ENCODE assay signal across 2 cellular contexts in genomic region chr4:2829321-2829932, GRCh38.
TF ChIP-seq lines count a peak whose summit lies in the region.

No MANE protein-coding gene starts in this region.

TF ChIP-seq in SK-N-SH, 30 proteins besides CTCF, POLR2A, EP300 and RAD21 (continued from another document):
- TF ChIP-seq, protein P1, sequence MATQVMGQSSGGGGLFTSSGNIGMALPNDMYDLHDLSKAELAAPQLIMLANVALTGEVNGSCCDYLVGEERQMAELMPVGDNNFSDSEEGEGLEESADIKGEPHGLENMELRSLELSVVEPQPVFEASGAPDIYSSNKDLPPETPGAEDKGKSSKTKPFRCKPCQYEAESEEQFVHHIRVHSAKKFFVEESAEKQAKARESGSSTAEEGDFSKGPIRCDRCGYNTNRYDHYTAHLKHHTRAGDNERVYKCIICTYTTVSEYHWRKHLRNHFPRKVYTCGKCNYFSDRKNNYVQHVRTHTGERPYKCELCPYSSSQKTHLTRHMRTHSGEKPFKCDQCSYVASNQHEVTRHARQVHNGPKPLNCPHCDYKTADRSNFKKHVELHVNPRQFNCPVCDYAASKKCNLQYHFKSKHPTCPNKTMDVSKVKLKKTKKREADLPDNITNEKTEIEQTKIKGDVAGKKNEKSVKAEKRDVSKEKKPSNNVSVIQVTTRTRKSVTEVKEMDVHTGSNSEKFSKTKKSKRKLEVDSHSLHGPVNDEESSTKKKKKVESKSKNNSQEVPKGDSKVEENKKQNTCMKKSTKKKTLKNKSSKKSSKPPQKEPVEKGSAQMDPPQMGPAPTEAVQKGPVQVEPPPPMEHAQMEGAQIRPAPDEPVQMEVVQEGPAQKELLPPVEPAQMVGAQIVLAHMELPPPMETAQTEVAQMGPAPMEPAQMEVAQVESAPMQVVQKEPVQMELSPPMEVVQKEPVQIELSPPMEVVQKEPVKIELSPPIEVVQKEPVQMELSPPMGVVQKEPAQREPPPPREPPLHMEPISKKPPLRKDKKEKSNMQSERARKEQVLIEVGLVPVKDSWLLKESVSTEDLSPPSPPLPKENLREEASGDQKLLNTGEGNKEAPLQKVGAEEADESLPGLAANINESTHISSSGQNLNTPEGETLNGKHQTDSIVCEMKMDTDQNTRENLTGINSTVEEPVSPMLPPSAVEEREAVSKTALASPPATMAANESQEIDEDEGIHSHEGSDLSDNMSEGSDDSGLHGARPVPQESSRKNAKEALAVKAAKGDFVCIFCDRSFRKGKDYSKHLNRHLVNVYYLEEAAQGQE (IDR thresholded peaks at IDR 0.05; ENCODE audit: low read depth, low read length), result no peak
- no peak for TF ChIP-seq GATA2 (CRISPR knock-in tag; IDR thresholded peaks at IDR 0.05)
- TF ChIP-seq TEAD4 (IDR thresholded peaks at IDR 0.05; ENCODE audit: borderline replicate concordance, insufficient read depth), result no peak
- no peak for TF ChIP-seq NRF1 (IDR thresholded peaks at IDR 0.05; ENCODE audit: low read depth, low read length)
- TF ChIP-seq NFIC (IDR thresholded peaks at IDR 0.05; ENCODE audit: borderline replicate concordance), result no peak
- TF ChIP-seq YY1 (IDR thresholded peaks at IDR 0.05; ENCODE audit: low read depth), result no peak
- TF ChIP-seq SMC3 (IDR thresholded peaks at IDR 0.05; ENCODE audit: low read depth, low read length), result no peak
- no peak for TF ChIP-seq GABPA (IDR thresholded peaks at IDR 0.05; ENCODE audit: low read depth)
- TF ChIP-seq RCOR1 (IDR thresholded peaks at IDR 0.05; ENCODE audit: low read length), result no peak
- TF ChIP-seq, protein P2, sequence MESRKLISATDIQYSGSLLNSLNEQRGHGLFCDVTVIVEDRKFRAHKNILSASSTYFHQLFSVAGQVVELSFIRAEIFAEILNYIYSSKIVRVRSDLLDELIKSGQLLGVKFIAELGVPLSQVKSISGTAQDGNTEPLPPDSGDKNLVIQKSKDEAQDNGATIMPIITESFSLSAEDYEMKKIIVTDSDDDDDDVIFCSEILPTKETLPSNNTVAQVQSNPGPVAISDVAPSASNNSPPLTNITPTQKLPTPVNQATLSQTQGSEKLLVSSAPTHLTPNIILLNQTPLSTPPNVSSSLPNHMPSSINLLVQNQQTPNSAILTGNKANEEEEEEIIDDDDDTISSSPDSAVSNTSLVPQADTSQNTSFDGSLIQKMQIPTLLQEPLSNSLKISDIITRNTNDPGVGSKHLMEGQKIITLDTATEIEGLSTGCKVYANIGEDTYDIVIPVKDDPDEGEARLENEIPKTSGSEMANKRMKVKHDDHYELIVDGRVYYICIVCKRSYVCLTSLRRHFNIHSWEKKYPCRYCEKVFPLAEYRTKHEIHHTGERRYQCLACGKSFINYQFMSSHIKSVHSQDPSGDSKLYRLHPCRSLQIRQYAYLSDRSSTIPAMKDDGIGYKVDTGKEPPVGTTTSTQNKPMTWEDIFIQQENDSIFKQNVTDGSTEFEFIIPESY (IDR thresholded peaks at IDR 0.05; ENCODE audit: borderline replicate concordance, low read depth), result no peak
- no peak for TF ChIP-seq MAX (IDR thresholded peaks at IDR 0.05; ENCODE audit: low read depth)
- TF ChIP-seq IRF3 (IDR thresholded peaks at IDR 0.05; ENCODE audit: low read depth, low read length), result no peak
- no peak for TF ChIP-seq FOXM1 (IDR thresholded peaks at IDR 0.05; ENCODE audit: low read depth)
- no peak for TF ChIP-seq ELF1 (IDR thresholded peaks at IDR 0.05)
- no peak for TF ChIP-seq MXI1 (IDR thresholded peaks at IDR 0.05; ENCODE audit: low read depth, low read length)
- no peak for TF ChIP-seq MEF2A (IDR thresholded peaks at IDR 0.05; ENCODE audit: borderline replicate concordance, low read depth)

TF ChIP-seq in SK-N-SH treated with all-trans-retinoic acid at 6 μM for 48 hours, 23 proteins besides CTCF, POLR2A, EP300 and RAD21 (continued from another document):
- TF ChIP-seq, protein P3, sequence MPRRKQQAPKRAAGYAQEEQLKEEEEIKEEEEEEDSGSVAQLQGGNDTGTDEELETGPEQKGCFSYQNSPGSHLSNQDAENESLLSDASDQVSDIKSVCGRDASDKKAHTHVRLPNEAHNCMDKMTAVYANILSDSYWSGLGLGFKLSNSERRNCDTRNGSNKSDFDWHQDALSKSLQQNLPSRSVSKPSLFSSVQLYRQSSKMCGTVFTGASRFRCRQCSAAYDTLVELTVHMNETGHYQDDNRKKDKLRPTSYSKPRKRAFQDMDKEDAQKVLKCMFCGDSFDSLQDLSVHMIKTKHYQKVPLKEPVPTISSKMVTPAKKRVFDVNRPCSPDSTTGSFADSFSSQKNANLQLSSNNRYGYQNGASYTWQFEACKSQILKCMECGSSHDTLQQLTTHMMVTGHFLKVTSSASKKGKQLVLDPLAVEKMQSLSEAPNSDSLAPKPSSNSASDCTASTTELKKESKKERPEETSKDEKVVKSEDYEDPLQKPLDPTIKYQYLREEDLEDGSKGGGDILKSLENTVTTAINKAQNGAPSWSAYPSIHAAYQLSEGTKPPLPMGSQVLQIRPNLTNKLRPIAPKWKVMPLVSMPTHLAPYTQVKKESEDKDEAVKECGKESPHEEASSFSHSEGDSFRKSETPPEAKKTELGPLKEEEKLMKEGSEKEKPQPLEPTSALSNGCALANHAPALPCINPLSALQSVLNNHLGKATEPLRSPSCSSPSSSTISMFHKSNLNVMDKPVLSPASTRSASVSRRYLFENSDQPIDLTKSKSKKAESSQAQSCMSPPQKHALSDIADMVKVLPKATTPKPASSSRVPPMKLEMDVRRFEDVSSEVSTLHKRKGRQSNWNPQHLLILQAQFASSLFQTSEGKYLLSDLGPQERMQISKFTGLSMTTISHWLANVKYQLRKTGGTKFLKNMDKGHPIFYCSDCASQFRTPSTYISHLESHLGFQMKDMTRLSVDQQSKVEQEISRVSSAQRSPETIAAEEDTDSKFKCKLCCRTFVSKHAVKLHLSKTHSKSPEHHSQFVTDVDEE (CRISPR knock-in tag; IDR thresholded peaks at IDR 0.05), result no peak
- TF ChIP-seq SNAI2 (CRISPR knock-in tag; IDR thresholded peaks at IDR 0.05), result no peak
